ENCODE assay signal across 19 cellular contexts in the genomic region with DNA sequence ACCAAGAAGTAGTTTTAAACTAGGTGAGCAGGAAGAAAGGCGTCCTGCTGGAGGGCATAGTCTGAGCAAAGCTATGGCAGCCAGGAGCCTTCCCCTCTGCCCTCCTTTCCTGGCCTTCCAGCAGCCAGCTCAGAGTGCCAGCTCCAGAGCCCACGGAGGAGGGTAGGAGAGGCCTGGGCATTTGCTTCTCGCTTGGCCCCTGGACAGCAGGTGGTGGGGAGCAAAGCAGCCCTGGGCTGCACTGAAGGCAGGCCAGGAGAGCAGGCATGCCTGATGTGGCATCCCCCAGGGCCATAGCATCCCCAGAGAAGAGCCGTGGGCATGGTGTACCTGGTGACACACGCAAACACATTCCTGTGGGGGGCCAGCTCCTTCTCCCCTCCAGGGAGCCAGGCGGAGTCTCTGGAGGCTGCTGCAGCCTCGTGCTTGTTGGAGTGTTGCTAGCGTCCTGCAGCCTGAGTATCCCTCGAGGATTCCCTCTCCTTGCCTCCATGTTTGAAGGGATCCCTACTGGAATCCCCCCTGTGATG. TPM values are rescaled to one million over a fixed set of nuclear protein-coding genes. Genes with fewer than 3 reads are reported as not detected.
DNase-seq lines count a peak whose midpoint lies in the region; ATAC-seq and TF ChIP-seq lines count a peak whose summit lies in the region.
"Had no signal": no experiment of that assay in that cellular context is flagged by ENCODE, and none has a peak within 500 bp of the region (broad histone marks: within the 10 kb centered on the region; RNA-seq: fewer than 3 reads in every experiment).

No MANE protein-coding gene starts in this region.

- no peak overlapping the region for H3K4ac ChIP-seq in trophoblast cell (ENCODE audit: low read depth, low read length)

- H4K91ac ChIP-seq in trophoblast cell (ENCODE audit: low read depth, low read length), result no peak overlapping the region

- BruUV-seq in PC-9 (replicated peaks; lab: Mats Ljungman, UMichigan), result no TSS peak

- no CpG with 5 or more reads among the region's 9 CpGs for WGBS in trophoblast cell (ENCODE audit: extremely low coverage, insufficient coverage, insufficient read length)

- no peak overlapping the region for H3K27ac ChIP-seq in PC-9
- H3K27ac ChIP-seq in neural progenitor cell, result no peak overlapping the region
- no peak overlapping the region for H3K27ac ChIP-seq in upper lobe of right lung
- H3K27ac ChIP-seq in trophoblast cell (ENCODE audit: low read depth, low read length), result no peak overlapping the region
- H3K27ac ChIP-seq: 22Rv1, A549, BLaER1 had no signal

- ATAC-seq in upper lobe of right lung (no peak), HG02588 (IDR thresholded peaks at IDR 0.05; ENCODE audit: unreplicated experiment) (no peak)
- ATAC-seq: A549; CD8-positive, alpha-beta T cell; GM23338; K562 had no signal

- H3K9me3 Mint-ChIP-seq in neural progenitor cell, result no peaks in the 10 kb centered on the region
- H3K9me3 Mint-ChIP-seq: CD14-positive monocyte; CD8-positive, alpha-beta T cell; GM23338; H9 had no signal

- H2AK5ac ChIP-seq in trophoblast cell (ENCODE audit: low read length), result no peak overlapping the region

- CTCF ChIA-PET in PC-9 (lab: Charles Lee), result interaction anchor here (0.5 to 1.2 kb wide), 2 partner anchors 11 to 168 kb away, joined by 3 to 13 read pairs; no protein-coding TSS in a partner anchor

- H2BK5ac ChIP-seq in trophoblast cell (ENCODE audit: low read depth, low read length, poor library complexity), result no peak overlapping the region

- no peak overlapping the region for H3K4me3 ChIP-seq in H7 (ENCODE audit: insufficient read depth, low read depth, low read length)
- no peak overlapping the region for H3K4me3 ChIP-seq in PC-9
- H3K4me3 ChIP-seq in neural progenitor cell, result no peak overlapping the region
- no peak overlapping the region for H3K4me3 ChIP-seq in upper lobe of right lung
- H3K4me3 ChIP-seq in trophoblast cell (ENCODE audit: low read depth, low read length), result no peak overlapping the region
- H3K4me3 ChIP-seq: A549, BLaER1, GM23338, K562 had no signal

- H3K36me3 Mint-ChIP-seq in neural progenitor cell, result no peaks in the 10 kb centered on the region
- H3K36me3 Mint-ChIP-seq: CD14-positive monocyte; CD8-positive, alpha-beta T cell had no signal

- peaks cover 22% of the 10 kb centered on the region for H3K4me1 Mint-ChIP-seq in neural progenitor cell

- H3K9me3 ChIP-seq in PC-9 (ENCODE audit: insufficient read depth, low read depth) (no peaks in the 10 kb centered on the region), neural progenitor cell (ENCODE audit: low read depth) (no peaks in the 10 kb centered on the region), upper lobe of right lung (no peaks in the 10 kb centered on the region), trophoblast cell (ENCODE audit: insufficient read depth, low read depth, low read length) (no peaks in the 10 kb centered on the region)
- H3K9me3 ChIP-seq: A549, BLaER1 had no signal

- POLR2A ChIA-PET in PC-9 (lab: Charles Lee; ENCODE audit: unreplicated experiment), result interaction anchor here (0.6 kb wide), 1 partner anchor 56 kb away, joined by 3 read pairs; no protein-coding TSS in a partner anchor

- H3K36me3 ChIP-seq in H7 (replicated peaks; ENCODE audit: control insufficient read depth, insufficient read depth, low read length) (no peaks in the 10 kb centered on the region), PC-9 (ENCODE audit: low read depth) (no peaks in the 10 kb centered on the region), neural progenitor cell (no peaks in the 10 kb centered on the region), upper lobe of right lung (no peaks in the 10 kb centered on the region), trophoblast cell (ENCODE audit: control insufficient read depth in 1 of 2, insufficient read depth in 2 of 2, low read length in 2 of 2) (no peaks in the 10 kb centered on the region)
- H3K36me3 ChIP-seq: BLaER1 had no signal

- H3K79me2 ChIP-seq in PC-9 (ENCODE audit: low read depth) (no peaks in the 10 kb centered on the region), neural progenitor cell (ENCODE audit: low read depth) (no peaks in the 10 kb centered on the region), trophoblast cell (ENCODE audit: control insufficient read depth, insufficient read depth, low read length, poor library complexity) (no peaks in the 10 kb centered on the region)

- peaks cover 18% of the 10 kb centered on the region for H3K4me1 ChIP-seq in PC-9 (replicated peaks; ENCODE audit: insufficient read depth)
- peaks cover 9% of the 10 kb centered on the region for H3K4me1 ChIP-seq in neural progenitor cell
- no peaks in the 10 kb centered on the region for H3K4me1 ChIP-seq in upper lobe of right lung
- H3K4me1 ChIP-seq in trophoblast cell (ENCODE audit: control insufficient read depth in 1 of 2, insufficient read depth in 2 of 2, low read length in 2 of 2), result peaks cover 0 to 2% of the 10 kb centered on the region in 2 experiments
- H3K4me1 ChIP-seq: A549 had no signal

- H3F3A ChIP-seq in PC-9 (ENCODE audit: insufficient read depth, low read depth) (peaks cover 18% of the 10 kb centered on the region; the same call in 1 of the 2 replicates), neural progenitor cell (ENCODE audit: low read depth) (no peaks in the 10 kb centered on the region)

- H4K20me1 ChIP-seq in PC-9 (ENCODE audit: insufficient read depth) (no peaks in the 10 kb centered on the region; the same call in 1 of the 2 replicates), neural progenitor cell (ENCODE audit: low read depth) (no peaks in the 10 kb centered on the region)
- H4K20me1 ChIP-seq: BLaER1 had no signal

- no peak overlapping the region for H3K14ac ChIP-seq in trophoblast cell (ENCODE audit: low read length)

- H3K9ac ChIP-seq in neural progenitor cell (no peak overlapping the region), trophoblast cell (ENCODE audit: low read length) (no peak overlapping the region)
- H3K9ac ChIP-seq: BLaER1 had no signal

- no peak overlapping the region for H3K4me3 Mint-ChIP-seq in neural progenitor cell
- H3K4me3 Mint-ChIP-seq: CD14-positive monocyte; CD8-positive, alpha-beta T cell; GM23338; H9 had no signal

- no peak overlapping the region for H3K18ac ChIP-seq in trophoblast cell (ENCODE audit: low read length)

- TF ChIP-seq CTCF in PC-9 (conservative IDR thresholded peaks at IDR 0.05) (no peak), neural progenitor cell (IDR thresholded peaks at IDR 0.05) (no peak), upper lobe of right lung (IDR thresholded peaks at IDR 0.05) (no peak)

- peak overlapping the region; percentile 37 for H3K4me2 ChIP-seq in PC-9
- no peak overlapping the region for H3K4me2 ChIP-seq in neural progenitor cell
- no peak overlapping the region for H3K4me2 ChIP-seq in trophoblast cell (ENCODE audit: low read length)
- H3K4me2 ChIP-seq: A549, BLaER1, GM23338 had no signal

- H3K27me3 ChIP-seq in H7 (ENCODE audit: control insufficient read depth, insufficient read depth, low read length) (no peaks in the 10 kb centered on the region), PC-9 (ENCODE audit: insufficient read depth, low read depth) (no peaks in the 10 kb centered on the region), neural progenitor cell (no peaks in the 10 kb centered on the region), upper lobe of right lung (no peaks in the 10 kb centered on the region), trophoblast cell (ENCODE audit: insufficient read depth, low read length) (no peaks in the 10 kb centered on the region)
- H3K27me3 ChIP-seq: BLaER1 had no signal

- intact Hi-C loops in PC-9 (cut with micrococcal nuclease; ENCODE audit: unreplicated experiment), result no loop called here
- intact Hi-C loops in upper lobe of right lung (cut with DNase I), result no loop called here

- peaks cover 17% of the 10 kb centered on the region for H3K27me3 Mint-ChIP-seq in neural progenitor cell (ENCODE audit: insufficient read depth, low read depth)

- no peak overlapping the region for H4K12ac ChIP-seq in trophoblast cell (ENCODE audit: low read depth, low read length)

- H3K23ac ChIP-seq in trophoblast cell (ENCODE audit: low read length), result no peak overlapping the region

- H3K79me1 ChIP-seq in trophoblast cell (ENCODE audit: low read length), result no peaks in the 10 kb centered on the region

- H4K8ac ChIP-seq in trophoblast cell (ENCODE audit: low read depth, low read length), result no peak overlapping the region

- no peak overlapping the region for H2BK120ac ChIP-seq in trophoblast cell (ENCODE audit: insufficient read depth, low read length, poor library complexity)

- no peak overlapping the region for H2BK12ac ChIP-seq in trophoblast cell (ENCODE audit: low read length)

- no peaks in the 10 kb centered on the region for H3K9me2 ChIP-seq in PC-9 (ENCODE audit: insufficient read depth)

- peak; percentile 41 for DNase-seq in H7
- DNase-seq in PC-9, result peak; percentile 28 to 50
- no peak for DNase-seq in neural progenitor cell (ENCODE audit: low spot score)
- peak; percentile 46 for DNase-seq in upper lobe of right lung
- DNase-seq in trophoblast cell, result no peak
- no peak for DNase-seq in CD1c-positive myeloid dendritic cell (ENCODE audit: extremely low spot score)
- DNase-seq: AML-193; Calu3; CD8-positive, alpha-beta T cell; DMS79 treated with DMSO at 0.1 percent for 48 hours; GF-D8; H9 had no signal

- H2AFZ ChIP-seq in PC-9 (no peak overlapping the region), neural progenitor cell (replicated peaks) (no peak overlapping the region), trophoblast cell (ENCODE audit: insufficient read depth, low read length, poor library complexity) (no peak overlapping the region)
- H2AFZ ChIP-seq: GM23338 had no signal

- peak overlapping the region; percentile 14 for H3K27ac Mint-ChIP-seq in neural progenitor cell
- H3K27ac Mint-ChIP-seq: CD14-positive monocyte; CD8-positive, alpha-beta T cell; GM23338 had no signal

RNA-seq across cellular contexts. Expression of a gene that starts 43.9 kb away (rescaled TPM):
- 4.5 and 4.7 TPM in 2 replicates for total RNA-seq in H7 (2014; rRNA removed; shearing (Covaris generic))
- total RNA-seq in PC-9 (2021) (7.8 and 13.3 TPM in 2 replicates), neural progenitor cell (ENCODE audit: low replicate concordance) (5.9 and 10.3 TPM in 2 replicates), upper lobe of right lung (10.9 TPM)
- polyA plus RNA-seq in trophoblast cell (2013), result 0.07 and 0.10 TPM in 2 replicates

Comparison
In these comparisons a context has a peak if more than half of its experiments do, and no peak if none do; other contexts are left out.
1. DNase-seq: peak in H7 (single experiment), PC-9 (2 of 2) and upper lobe of right lung (single experiment); none in neural progenitor cell (single experiment), trophoblast cell (0 of 2) and CD1c-positive myeloid dendritic cell (single experiment).